23 cellular contexts compared by ENCODE assay signal in genomic region chr10:60911216-60911615, GRCh38. TPM values are rescaled to one million over a fixed set of nuclear protein-coding genes. Genes with fewer than 3 reads are reported as not detected.
A peak's percentile ranks its signal among the peaks of the same experiment; 100 is the strongest.
DNase-seq lines count a peak whose midpoint lies in the region; ATAC-seq and TF ChIP-seq lines count a peak whose summit lies in the region.
"Had no signal": no experiment of that assay in that cellular context is flagged by ENCODE, and none has a peak within 500 bp of the region (broad histone marks: within the 10 kb centered on the region; RNA-seq: fewer than 3 reads in every experiment).

No MANE protein-coding gene starts in this region.

- peak in 1 of 3 donors; percentile 39 for ATAC-seq in natural killer cell
- ATAC-seq: HepG2, SK-N-SH treated with all-trans-retinoic acid at 6 μM for 48 hours had no signal

- H3K4me1 Mint-ChIP-seq in natural killer cell = peaks cover 14% of the 10 kb centered on the region in 2 donors

- peak overlapping the region; percentile 50; the same call in 1 of the 2 replicates for H2AFZ ChIP-seq in Loucy (ENCODE audit: low read length)

- H3K36me3 Mint-ChIP-seq in natural killer cell = no peaks in the 10 kb centered on the region
- H3K36me3 Mint-ChIP-seq: CD8-positive, alpha-beta memory T cell had no signal

- no peaks in the 10 kb centered on the region for H3K9me2 ChIP-seq in Loucy (replicated peaks; ENCODE audit: low read depth, low read length)

- TF ChIP-seq CTCF in Loucy (conservative IDR thresholded peaks at IDR 0.05; ENCODE audit: low read length) (no peak), natural killer cell (IDR thresholded peaks at IDR 0.05) (no peak), stomach (IDR thresholded peaks at IDR 0.05) (no peak)

- H3K4me2 ChIP-seq in Loucy (ENCODE audit: low read depth, low read length, poor library complexity, severe bottlenecking) = no peak overlapping the region

- H3K27ac ChIP-seq in angular gyrus (ENCODE audit: low read depth, low read length) (peak overlapping the region; percentile 0), stomach (peak overlapping the region; percentile 25 to 74 (median 72))

- peak overlapping the region; percentile 78 for H3K4me3 Mint-ChIP-seq in natural killer cell
- H3K4me3 Mint-ChIP-seq: activated CD8-positive, alpha-beta T cell treated with anti-CD3 and anti-CD28 coated beads, Interleukin-2, amount 10 ng/mL, durations not matched to agents 7 days and 5 days had no signal

- 0 out of 2 replicates have a peak, but pooled peaks cover 3% of the 10 kb centered on the region for H3F3A ChIP-seq in Loucy (ENCODE audit: low read depth)

- H3K9me3 Mint-ChIP-seq in natural killer cell = no peaks in the 10 kb centered on the region
- H3K9me3 Mint-ChIP-seq: CD8-positive, alpha-beta memory T cell had no signal

- H3K27ac Mint-ChIP-seq in natural killer cell = peak overlapping the region in 1 of 2 donors; percentile 2
- H3K27ac Mint-ChIP-seq: activated CD8-positive, alpha-beta T cell treated with anti-CD3 and anti-CD28 coated beads, Interleukin-2, amount 10 ng/mL, durations not matched to agents 7 days and 5 days had no signal

- DNase-seq in natural killer cell = no peak
- no peak for DNase-seq in stomach
- DNase-seq in glomerular visceral epithelial cell (ENCODE audit: extremely low spot score) = no peak
- DNase-seq in MG63 = no peak
- DNase-seq in medulla oblongata (ENCODE audit: extremely low spot score) = no peak
- DNase-seq: activated CD4-positive, CD25-positive, alpha-beta regulatory T cell treated with anti-CD3 and anti-CD28 coated beads, Interleukin-2, amount 50 U/mL, for 72 hours; activated CD8-positive, alpha-beta T cell treated with anti-CD3 and anti-CD28 coated beads, Interleukin-2, amount 10 ng/mL, durations not matched to agents 7 days and 5 days; activated T-cell treated with anti-CD3 and anti-CD28 coated beads for 4 hours; cortex of kidney; NCI-H1092 treated with DMSO at 0.1 percent for 48 hours; NCI-H1930; NCI-H226; NCI-H748 treated with DMSO at 0.1 percent for 48 hours; nucleus accumbens; stimulated activated CD4-positive, alpha-beta T cell treated with anti-CD3 and anti-CD28 coated beads, Interleukin-12 subunit alpha, Interleukin-12 subunit beta, amount 100 ng/mL, for 4 hours; stimulated activated CD4-positive, alpha-beta T cell treated with anti-CD3 and anti-CD28 coated beads, Interleukin-4, amount 100 ng/mL, for 4 hours; stimulated activated naive CD4-positive, alpha-beta T cell treated with Interleukin-2 at 50 U/mL for 16 hours; transverse colon had no signal

- no peaks in the 10 kb centered on the region for H4K20me1 ChIP-seq in Loucy (ENCODE audit: insufficient read depth, low read length, poor library complexity, severe bottlenecking)

- H3K27me3 ChIP-seq in Loucy (ENCODE audit: insufficient read depth, low read length, poor library complexity, severe bottlenecking) = no peaks in the 10 kb centered on the region
- H3K27me3 ChIP-seq in stomach = no peaks in the 10 kb centered on the region
- no peaks in the 10 kb centered on the region for H3K27me3 ChIP-seq in MG63
- H3K27me3 ChIP-seq: transverse colon had no signal

- no peaks in the 10 kb centered on the region for H3K36me3 ChIP-seq in Loucy (ENCODE audit: insufficient read depth, low read length)
- peaks cover 0 to 27% (median 19%) of the 10 kb centered on the region in 4 donors for H3K36me3 ChIP-seq in stomach
- peaks cover 23% of the 10 kb centered on the region for H3K36me3 ChIP-seq in MG63
- H3K36me3 ChIP-seq: transverse colon had no signal

- WGBS in stomach, 5 donors = 84 to 90% (median 87%) methylated on average over 16 of the region's 16 CpGs

- H3K9ac ChIP-seq in Loucy (ENCODE audit: low read depth, low read length, poor library complexity, severe bottlenecking) = no peak overlapping the region

- no peak for TF ChIP-seq POLR2A in stomach (IDR thresholded peaks at IDR 0.05)

- no peak for TF ChIP-seq EP300 in stomach (IDR thresholded peaks at IDR 0.05)

- intact Hi-C loops in natural killer cell (cut with micrococcal nuclease) (no loop called here), stomach (cut with DNase I; ENCODE audit: low total_unique reads) (no loop called here)

- peaks cover 0 to 3% of the 10 kb centered on the region in 2 donors for H3K27me3 Mint-ChIP-seq in natural killer cell (ENCODE audit: low read depth in 2 of 2)

- H3K79me2 ChIP-seq in Loucy (ENCODE audit: insufficient read depth, low read length) = no peaks in the 10 kb centered on the region

- H3K4me1 ChIP-seq in Loucy (ENCODE audit: insufficient read depth, low read length, poor library complexity, severe bottlenecking) (peaks cover 12% of the 10 kb centered on the region), stomach (peaks cover 12 to 94% (median 45%) of the 10 kb centered on the region in 4 donors)

- H3K4me3 ChIP-seq in Loucy (ENCODE audit: low read length, poor library complexity, severe bottlenecking) = no peak overlapping the region
- H3K4me3 ChIP-seq in stomach = no peak overlapping the region
- no peak overlapping the region for H3K4me3 ChIP-seq in MG63
- H3K4me3 ChIP-seq: transverse colon had no signal

- H3K9me3 ChIP-seq in Loucy (ENCODE audit: insufficient read depth, low read depth, low read length) = 0 out of 2 replicates have a peak, but pooled peaks cover 3% of the 10 kb centered on the region
- peaks cover 0 to 6% (median 3%) of the 10 kb centered on the region in 4 donors for H3K9me3 ChIP-seq in stomach
- H3K9me3 ChIP-seq in MG63 = peaks cover 8% of the 10 kb centered on the region; the same call in 1 of the 2 replicates
- H3K9me3 ChIP-seq: transverse colon had no signal

RNA-seq across cellular contexts. Expression of gene RHOBTB1, which starts 32.8 kb away (rescaled TPM):
- 1 to 10 TPM in 2 of 3 donors, under 1 TPM in 1; 0.97 to 1.9 (median 1.1) TPM for total RNA-seq in natural killer cell
- total RNA-seq in stomach = 100 to 1,000 TPM in 1 of 5 donors, 10 to 100 TPM in 2, 1 to 10 TPM in 2; 2.3 to 302 (median 38.0) TPM
- 10 to 100 TPM in 2 of 3 donors, 1 to 10 TPM in 1; 7.2 to 22.5 (median 21.4) TPM for polyA plus RNA-seq in stomach
- 8.4 and 13.9 TPM in 2 replicates for total RNA-seq in MG63 (2014; rRNA removed; shearing (Covaris generic); ENCODE audit: low replicate concordance)
- polyA plus RNA-seq: CD8-positive, alpha-beta memory T cell had no signal
